ENCODE assay signal across 17 cellular contexts in the genomic region with DNA sequence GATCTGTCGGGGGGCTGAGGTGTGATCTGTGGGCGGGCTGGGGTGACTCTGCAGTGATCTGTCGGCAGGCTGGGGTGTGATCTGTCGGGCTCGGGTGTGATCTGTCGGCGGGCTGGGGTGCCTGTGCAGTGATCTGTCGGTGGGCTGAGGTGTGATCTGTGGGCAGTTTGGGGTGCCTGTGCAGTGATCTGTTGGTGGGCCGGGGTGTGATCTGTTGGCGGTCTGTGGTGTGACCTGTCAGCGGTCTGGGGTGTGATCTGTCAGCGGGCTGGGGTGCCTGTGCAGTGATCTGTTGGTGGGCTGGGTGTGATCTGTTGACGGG.
A peak's percentile ranks its signal among the peaks of the same experiment; 100 is the strongest.
DNase-seq lines count a peak whose midpoint lies in the region; ATAC-seq, FAIRE-seq and TF ChIP-seq lines count a peak whose summit lies in the region.
"Had no signal": no experiment of that assay in that cellular context is flagged by ENCODE, and none has a peak within 500 bp of the region (broad histone marks: within the 10 kb centered on the region; RNA-seq: fewer than 3 reads in every experiment).

No MANE protein-coding gene starts in this region.

- H3K4me3 ChIP-seq in HEK293 (ENCODE audit: low read depth, low read length) (no peak overlapping the region), K562 (no peak overlapping the region)

- peaks cover 33% of the 10 kb centered on the region for H3K4me1 Mint-ChIP-seq in stimulated activated memory B cell treated with anti-CD40 and anti-IgM and Interleukin-4, amounts not matched to agents 10 μg/mL and 1 μg/mL and 100 μg/mL, for 72 hours

- peaks cover 40% of the 10 kb centered on the region for H3K36me3 Mint-ChIP-seq in stimulated activated memory B cell treated with anti-CD40 and anti-IgM and Interleukin-4, amounts not matched to agents 10 μg/mL and 1 μg/mL and 100 μg/mL, for 72 hours

- peaks cover 0 to 9% of the 10 kb centered on the region in 2 experiments; a peak in 1 of 3 replicates for H3K36me3 ChIP-seq in HEK293 (ENCODE audit: control insufficient read depth in 2 of 2, insufficient read depth in 1 of 2, low read length in 2 of 2)
- H3K36me3 ChIP-seq in K562 (ENCODE audit: control insufficient read depth, insufficient read depth, low read length), result peaks cover 5% of the 10 kb centered on the region; the same call in 1 of the 3 replicates

- H3K27ac Mint-ChIP-seq in stimulated activated memory B cell treated with anti-CD40 and anti-IgM and Interleukin-4, amounts not matched to agents 10 μg/mL and 1 μg/mL and 100 μg/mL, for 72 hours, result peak overlapping the region; percentile 10
- H3K27ac Mint-ChIP-seq: CD4-positive, alpha-beta T cell had no signal

- H4K20me1 ChIP-seq in K562 (replicated peaks; ENCODE audit: control insufficient read depth, insufficient read depth, low read length), result no peaks in the 10 kb centered on the region

- H3K27me3 ChIP-seq in K562 (ENCODE audit: control insufficient read depth in 2 of 2, insufficient read depth in 2 of 2, low read length in 2 of 2), result peaks cover 9 to 29% of the 10 kb centered on the region in 2 experiments; a peak in 3 of 5 replicates

- BruUV-seq in K562 (replicated peaks; lab: Mats Ljungman, UMichigan), result no TSS peak

- H3K9me3 ChIP-seq in HEK293 (ENCODE audit: control insufficient read depth, insufficient read depth, low read depth, low read length), result no peaks in the 10 kb centered on the region
- no peaks in the 10 kb centered on the region for H3K9me3 ChIP-seq in K562 (replicated peaks; ENCODE audit: control insufficient read depth, insufficient read depth, low read depth, low read length)

- DNase-seq in K562 (ENCODE audit: extremely low read depth in 1 of 4, low spot score in 3 of 4), result no peak
- peak; percentile 20 for DNase-seq in posterior vena cava (ENCODE audit: low spot score)
- DNase-seq in caudate nucleus (lab: John Stamatoyannopoulos, UW), result no peak
- no peak for DNase-seq in HEK293T (ENCODE audit: extremely low spot score)
- DNase-seq: ACHN; CD4-positive, alpha-beta T cell; DMS153; GDM1; GOT3; H7 had no signal

- CTCF ChIA-PET in HEK293 (lab: Yijun Ruan, JAX), result no interaction called here
- CTCF ChIA-PET in K562 (lab: Yijun Ruan, JAX; ENCODE audit: low intra/inter-chr PET ratio), result no interaction called here
- CTCF ChIA-PET in HEK293T (lab: Yijun Ruan, JAX), result no interaction called here

- no peaks in the 10 kb centered on the region for H3K9me3 Mint-ChIP-seq in stimulated activated memory B cell treated with anti-CD40 and anti-IgM and Interleukin-4, amounts not matched to agents 10 μg/mL and 1 μg/mL and 100 μg/mL, for 72 hours
- H3K9me3 Mint-ChIP-seq: CD4-positive, alpha-beta T cell had no signal

- H3K9me1 ChIP-seq in K562 (ENCODE audit: control insufficient read depth, insufficient read depth, low read length), result no peaks in the 10 kb centered on the region

- no peak for ATAC-seq in K562
- ATAC-seq in stimulated activated memory B cell treated with anti-CD40 and anti-IgM and Interleukin-4, amounts not matched to agents 10 μg/mL and 1 μg/mL and 100 μg/mL, for 72 hours, result no peak
- ATAC-seq in HG03175 (IDR thresholded peaks at IDR 0.05; ENCODE audit: unreplicated experiment), result no peak
- ATAC-seq: HCT116 had no signal

- H3K79me2 ChIP-seq in K562 (ENCODE audit: control insufficient read depth, insufficient read depth, low read length), result no peaks in the 10 kb centered on the region

- TF ChIP-seq CTCF in HEK293 (tag by site-specific recombination; IDR thresholded peaks at IDR 0.05) (no peak), K562 (IDR thresholded peaks at IDR 0.05 in 2 of 3, conservative IDR thresholded peaks at IDR 0.05 in 1 of 3; ENCODE audit: insufficient read depth in 2 of 3, low read depth in 1 of 3, low read length in 3 of 3) (no peak)

- no peak overlapping the region for H2AFZ ChIP-seq in K562 (ENCODE audit: low read depth, low read length)

- 89% methylated on average over 8 of the region's 13 CpGs for WGBS in K562 (ENCODE audit: insufficient coverage, low coverage, missing lambda C conversion rate)

- POLR2A ChIA-PET in HEK293 (lab: Yijun Ruan, JAX), result no interaction called here
- POLR2A ChIA-PET in K562 (lab: Yijun Ruan, JAX), result no interaction called here
- POLR2A ChIA-PET in HEK293T (lab: Yijun Ruan, JAX), result no interaction called here

- in situ Hi-C loops in K562 (cut with MboI), result no loop called here

- H3K4me3 Mint-ChIP-seq in stimulated activated memory B cell treated with anti-CD40 and anti-IgM and Interleukin-4, amounts not matched to agents 10 μg/mL and 1 μg/mL and 100 μg/mL, for 72 hours, result no peak overlapping the region
- H3K4me3 Mint-ChIP-seq: CD4-positive, alpha-beta T cell had no signal

- no peak overlapping the region for H3K4me2 ChIP-seq in K562 (ENCODE audit: insufficient read depth, low read length)

- H3K27me3 Mint-ChIP-seq in stimulated activated memory B cell treated with anti-CD40 and anti-IgM and Interleukin-4, amounts not matched to agents 10 μg/mL and 1 μg/mL and 100 μg/mL, for 72 hours, result peaks cover 22% of the 10 kb centered on the region
- H3K27me3 Mint-ChIP-seq: CD4-positive, alpha-beta T cell had no signal

- no peak overlapping the region for H3K9ac ChIP-seq in K562 (ENCODE audit: insufficient read depth in 1 of 2, low read depth in 2 of 2, low read length in 2 of 2)

- TF ChIP-seq POLR2A in K562 (conservative IDR thresholded peaks at IDR 0.05), result no peak

- no peak for FAIRE-seq in K562 (lab: Jason Lieb, UNC)
- FAIRE-seq: A204.1 had no signal

- no peak for TF ChIP-seq RAD21 in K562 (CRISPR knock-in tag; conservative IDR thresholded peaks at IDR 0.05 in 1 of 2, IDR thresholded peaks at IDR 0.05 in 1 of 2)

- intact Hi-C loops in K562 (cut with micrococcal nuclease) (no loop called here), posterior vena cava (cut with DNase I) (loop anchor here in 1 of 2 donors (5.0 kb wide), 1 partner anchor 434 kb away; the partner anchor contains the start of gene TMEM44)

- H3K4me1 ChIP-seq in HEK293 (ENCODE audit: control insufficient read depth, insufficient read depth, low read length) (peaks cover 3% of the 10 kb centered on the region; the same call in 1 of the 2 replicates), K562 (replicated peaks in 1 of 2; ENCODE audit: control insufficient read depth in 2 of 2, insufficient read depth in 2 of 2, low read length in 2 of 2) (peaks cover 0 to 15% of the 10 kb centered on the region in 2 experiments; a peak in 2 of 5 replicates)

- TF ChIP-seq EP300 in K562 (IDR thresholded peaks at IDR 0.05; ENCODE audit: low read length), result no peak

- H3K27ac ChIP-seq in HEK293 (ENCODE audit: extremely low read depth, low read depth, low read length), result no peak overlapping the region
- no peak overlapping the region for H3K27ac ChIP-seq in K562 (ENCODE audit: extremely low read depth, low read depth, low read length)
- no peak overlapping the region for H3K27ac ChIP-seq in caudate nucleus (ENCODE audit: low read depth, low read length)
- H3K27ac ChIP-seq: C4-2B, HL-60 had no signal

TF ChIP-seq in HEK293, 187 proteins besides CTCF, POLR2A, EP300 and RAD21 (continues in another document):
- no peak for TF ChIP-seq ZNF302 (tag by site-specific recombination; IDR thresholded peaks at IDR 0.05; ENCODE audit: low read depth)
- TF ChIP-seq, protein P1, sequence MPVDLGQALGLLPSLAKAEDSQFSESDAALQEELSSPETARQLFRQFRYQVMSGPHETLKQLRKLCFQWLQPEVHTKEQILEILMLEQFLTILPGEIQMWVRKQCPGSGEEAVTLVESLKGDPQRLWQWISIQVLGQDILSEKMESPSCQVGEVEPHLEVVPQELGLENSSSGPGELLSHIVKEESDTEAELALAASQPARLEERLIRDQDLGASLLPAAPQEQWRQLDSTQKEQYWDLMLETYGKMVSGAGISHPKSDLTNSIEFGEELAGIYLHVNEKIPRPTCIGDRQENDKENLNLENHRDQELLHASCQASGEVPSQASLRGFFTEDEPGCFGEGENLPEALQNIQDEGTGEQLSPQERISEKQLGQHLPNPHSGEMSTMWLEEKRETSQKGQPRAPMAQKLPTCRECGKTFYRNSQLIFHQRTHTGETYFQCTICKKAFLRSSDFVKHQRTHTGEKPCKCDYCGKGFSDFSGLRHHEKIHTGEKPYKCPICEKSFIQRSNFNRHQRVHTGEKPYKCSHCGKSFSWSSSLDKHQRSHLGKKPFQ (tag by site-specific recombination; IDR thresholded peaks at IDR 0.05), result peak; percentile 85

TF ChIP-seq in K562, 482 proteins besides CTCF, POLR2A, EP300 and RAD21:
- TF ChIP-seq STAG1 (CRISPR knock-in tag; IDR thresholded peaks at IDR 0.05; ENCODE audit: borderline replicate concordance) (no peak), RBM22 (IDR thresholded peaks at IDR 0.05; ENCODE audit: low read depth, low read length, poor library complexity, severe bottlenecking) (peak; percentile 18), NFATC3 (IDR thresholded peaks at IDR 0.05) (no peak), POLR2G (IDR thresholded peaks at IDR 0.05; ENCODE audit: low read depth, low read length) (peak; percentile 50)

TF ChIP-seq in HEK293T, 16 proteins besides CTCF, POLR2A, EP300 and RAD21:
- TF ChIP-seq TARDBP (IDR thresholded peaks at IDR 0.05), result no peak
- TF ChIP-seq ARNT (IDR thresholded peaks at IDR 0.05), result no peak
- TF ChIP-seq SP1 (IDR thresholded peaks at IDR 0.05), result no peak
- TF ChIP-seq, protein P2, sequence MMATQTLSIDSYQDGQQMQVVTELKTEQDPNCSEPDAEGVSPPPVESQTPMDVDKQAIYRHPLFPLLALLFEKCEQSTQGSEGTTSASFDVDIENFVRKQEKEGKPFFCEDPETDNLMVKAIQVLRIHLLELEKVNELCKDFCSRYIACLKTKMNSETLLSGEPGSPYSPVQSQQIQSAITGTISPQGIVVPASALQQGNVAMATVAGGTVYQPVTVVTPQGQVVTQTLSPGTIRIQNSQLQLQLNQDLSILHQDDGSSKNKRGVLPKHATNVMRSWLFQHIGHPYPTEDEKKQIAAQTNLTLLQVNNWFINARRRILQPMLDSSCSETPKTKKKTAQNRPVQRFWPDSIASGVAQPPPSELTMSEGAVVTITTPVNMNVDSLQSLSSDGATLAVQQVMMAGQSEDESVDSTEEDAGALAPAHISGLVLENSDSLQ (IDR thresholded peaks at IDR 0.05), result no peak
- no peak for TF ChIP-seq HDGF (IDR thresholded peaks at IDR 0.05; ENCODE audit: borderline replicate concordance)
- no peak for TF ChIP-seq FOXK2 (IDR thresholded peaks at IDR 0.05)
- TF ChIP-seq FOXM1 (IDR thresholded peaks at IDR 0.05; ENCODE audit: borderline replicate concordance), result no peak
- no peak for TF ChIP-seq L3MBTL2 (conservative IDR thresholded peaks at IDR 0.05)
- no peak for TF ChIP-seq SUZ12 (IDR thresholded peaks at IDR 0.05)
- TF ChIP-seq NFRKB (IDR thresholded peaks at IDR 0.05), result no peak
- TF ChIP-seq FOXA1 (IDR thresholded peaks at IDR 0.05), result no peak
- no peak for TF ChIP-seq BHLHE40 (IDR thresholded peaks at IDR 0.05; ENCODE audit: borderline replicate concordance)
- no peak for TF ChIP-seq ELF4 (IDR thresholded peaks at IDR 0.05)
- no peak for TF ChIP-seq LEF1 (IDR thresholded peaks at IDR 0.05; ENCODE audit: borderline replicate concordance)
- TF ChIP-seq ZNF384 (IDR thresholded peaks at IDR 0.05), result no peak
- no peak for TF ChIP-seq CTBP1 (IDR thresholded peaks at IDR 0.05; ENCODE audit: borderline replicate concordance)
